Comparison of ENCODE assay signal across 8 cellular contexts in genomic region chr3:94063497-94064119, GRCh38. TPM values are rescaled to one million over a fixed set of nuclear protein-coding genes. Genes with fewer than 3 reads are reported as not detected.
DNase-seq lines count a peak whose midpoint lies in the region; ATAC-seq lines count a peak whose summit lies in the region.

No MANE protein-coding gene starts in this region.

- peak overlapping the region; percentile 99 for H3K27ac Mint-ChIP-seq in activated naive CD4-positive, alpha-beta T cell treated with anti-CD3 and anti-CD28 coated beads, Interleukin-2, amount 50 U/mL, for 24 hours
- H3K27ac Mint-ChIP-seq in activated T-helper 17 cell treated with anti-CD3 and anti-CD28 coated beads, Interleukin-2, amount 50 U/mL, for 72 hours = peak overlapping the region; percentile 99

- H3K27ac ChIP-seq in temporal lobe (ENCODE audit: low read depth, low read length) = peak overlapping the region; percentile 66

- no peaks in the 10 kb centered on the region for H3K27me3 Mint-ChIP-seq in activated naive CD4-positive, alpha-beta T cell treated with anti-CD3 and anti-CD28 coated beads, Interleukin-2, amount 50 U/mL, for 24 hours
- H3K27me3 Mint-ChIP-seq in activated T-helper 17 cell treated with anti-CD3 and anti-CD28 coated beads, Interleukin-2, amount 50 U/mL, for 72 hours = no peaks in the 10 kb centered on the region

- no peak for ATAC-seq in activated T-helper 17 cell treated with anti-CD3 and anti-CD28 coated beads, Interleukin-2, amount 50 U/mL, for 72 hours (replicated peaks)

- H3K9me3 Mint-ChIP-seq in activated naive CD4-positive, alpha-beta T cell treated with anti-CD3 and anti-CD28 coated beads, Interleukin-2, amount 50 U/mL, for 24 hours = no peaks in the 10 kb centered on the region
- H3K9me3 Mint-ChIP-seq in activated T-helper 17 cell treated with anti-CD3 and anti-CD28 coated beads, Interleukin-2, amount 50 U/mL, for 72 hours = no peaks in the 10 kb centered on the region

- H3K36me3 Mint-ChIP-seq in activated naive CD4-positive, alpha-beta T cell treated with anti-CD3 and anti-CD28 coated beads, Interleukin-2, amount 50 U/mL, for 24 hours = peaks cover 17% of the 10 kb centered on the region
- H3K36me3 Mint-ChIP-seq in activated T-helper 17 cell treated with anti-CD3 and anti-CD28 coated beads, Interleukin-2, amount 50 U/mL, for 72 hours (ENCODE audit: low read depth) = peaks cover 84% of the 10 kb centered on the region

- no peak for DNase-seq in activated naive CD4-positive, alpha-beta T cell (lab: John Stamatoyannopoulos, UW)
- DNase-seq in iris pigment epithelial cell (ENCODE audit: low read depth) (peak; percentile 18), NCI-H2107 treated with DMSO at 0.1 percent for 48 hours (lab: John Stamatoyannopoulos, UW; ENCODE audit: unreplicated experiment) (no peak), HuH-7 (ENCODE audit: low spot score) (no peak), hypothalamus (lab: John Stamatoyannopoulos, UW) (no peak)

- peaks cover 64% of the 10 kb centered on the region for H3K4me1 Mint-ChIP-seq in activated naive CD4-positive, alpha-beta T cell treated with anti-CD3 and anti-CD28 coated beads, Interleukin-2, amount 50 U/mL, for 24 hours
- peaks cover 30% of the 10 kb centered on the region for H3K4me1 Mint-ChIP-seq in activated T-helper 17 cell treated with anti-CD3 and anti-CD28 coated beads, Interleukin-2, amount 50 U/mL, for 72 hours

- peak overlapping the region; percentile 99 for H3K4me3 Mint-ChIP-seq in activated naive CD4-positive, alpha-beta T cell treated with anti-CD3 and anti-CD28 coated beads, Interleukin-2, amount 50 U/mL, for 24 hours
- peak overlapping the region; percentile 98 for H3K4me3 Mint-ChIP-seq in activated T-helper 17 cell treated with anti-CD3 and anti-CD28 coated beads, Interleukin-2, amount 50 U/mL, for 72 hours

RNA-seq across cellular contexts. Expression of gene NSUN3, which starts 0.7 kb away (rescaled TPM):
- total RNA-seq in activated T-helper 17 cell treated with anti-CD3 and anti-CD28 coated beads, Interleukin-2, amount 50 U/mL, for 72 hours = 10 to 100 TPM; 17.8 to 25.8 TPM
- total RNA-seq in temporal lobe = 27.8 TPM

RNA-seq across cellular contexts. Expression of gene DHFR2, which starts 0.9 kb away (rescaled TPM):
- 1 to 10 TPM; 7.9 to 9.4 TPM for total RNA-seq in activated T-helper 17 cell treated with anti-CD3 and anti-CD28 coated beads, Interleukin-2, amount 50 U/mL, for 72 hours
- 8.1 TPM for total RNA-seq in temporal lobe

RNA-seq across cellular contexts. Expression of gene STX19, which starts 35.2 kb away (rescaled TPM):
- total RNA-seq in activated T-helper 17 cell treated with anti-CD3 and anti-CD28 coated beads, Interleukin-2, amount 50 U/mL, for 72 hours = not detected
- total RNA-seq in temporal lobe = not detected
